11 cellular contexts compared by ENCODE assay signal in the genomic region with DNA sequence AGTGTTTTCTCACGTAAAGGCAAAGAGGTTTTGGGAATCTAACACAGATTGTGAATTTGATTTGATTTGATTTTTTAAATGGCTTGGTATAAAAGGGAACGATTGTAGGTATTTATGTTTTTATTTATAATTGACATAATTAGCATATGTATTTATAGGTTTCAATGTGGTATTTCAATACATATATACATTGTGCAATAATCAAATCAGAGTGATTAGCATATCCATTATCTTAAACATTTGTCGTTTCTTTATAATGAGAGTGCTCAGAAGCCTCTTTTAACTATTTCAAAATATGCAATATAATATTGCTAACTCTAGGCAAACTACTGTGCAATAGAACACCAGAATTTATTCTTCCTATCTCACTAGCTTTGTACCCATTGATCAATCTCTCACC.
"Had no signal": no experiment of that assay in that cellular context is flagged by ENCODE, and none has a peak within 500 bp of the region (broad histone marks: within the 10 kb centered on the region; RNA-seq: fewer than 3 reads in every experiment).

No MANE protein-coding gene starts in this region.

- H3K4me3 Mint-ChIP-seq: GM23338, H9, HFFc6 had no signal

- H3K9me3 ChIP-seq: HAP-1 had no signal

- H3K9ac ChIP-seq: GM23248 had no signal

- H3K4me1 ChIP-seq: HAP-1 had no signal

- H3K4me3 ChIP-seq: GM23248, GM23338, HAP-1 had no signal

- H2AFZ ChIP-seq: GM23248, GM23338 had no signal

- FAIRE-seq: H1, H54 had no signal

- H3K9me3 Mint-ChIP-seq: GM23338, H9, HFFc6 had no signal

- H3K27ac ChIP-seq: GM23248 had no signal

- H3K27ac Mint-ChIP-seq: GM23338, H9, HFFc6 had no signal

- H3K36me3 ChIP-seq: HAP-1 had no signal

- H3K4me1 Mint-ChIP-seq: GM23338, H9 had no signal

- DNase-seq: GM23248, GOT3, H7, H9, HCEC 1CT, HFFc6 had no signal

- H3K4me2 ChIP-seq: GM23338 had no signal

- ATAC-seq: GM23338, HCT116 had no signal
